In the genomic region with DNA sequence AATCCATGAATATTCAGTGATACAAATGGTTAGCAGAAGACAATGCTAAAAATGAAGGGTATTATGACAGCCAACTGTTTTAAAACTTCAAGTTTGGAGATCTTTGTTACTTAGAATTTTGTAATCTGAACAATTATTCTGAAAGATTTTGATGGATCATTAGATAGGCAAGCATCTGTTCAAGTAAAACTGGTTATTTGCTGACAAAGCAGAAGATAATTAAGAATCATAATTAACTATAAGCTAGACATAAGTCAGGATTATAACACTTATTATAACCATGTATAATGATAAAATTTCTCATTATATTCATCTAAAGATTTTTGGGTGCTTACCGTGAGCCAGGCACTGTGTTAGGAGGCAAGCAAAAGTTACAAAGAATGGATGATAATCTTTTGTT, we compare ENCODE assay signal across 27 cellular contexts.
"Had no signal": no experiment of that assay in that cellular context is flagged by ENCODE, and none has a peak within 500 bp of the region (broad histone marks: within the 10 kb centered on the region; RNA-seq: fewer than 3 reads in every experiment).

No MANE protein-coding gene starts in this region.

- H3K27ac ChIP-seq: stomach, suprapubic skin, testis, thoracic aorta, thyroid gland, tibial artery, tibial nerve, transverse colon, upper lobe of left lung, upper lobe of right lung, uterus, vagina had no signal

- H3K27me3 ChIP-seq: stomach, suprapubic skin, testis, thyroid gland, tibial artery, tibial nerve, transverse colon, upper lobe of left lung, upper lobe of right lung, uterus, vagina had no signal

- H3K36me3 ChIP-seq: stomach, suprapubic skin, thoracic aorta, thyroid gland, tibial artery, tibial nerve, transverse colon, upper lobe of left lung, upper lobe of right lung, uterus, vagina had no signal

- FAIRE-seq: urothelium cell line had no signal

- H3K4me3 ChIP-seq: stomach, suprapubic skin, testis, thoracic aorta, thyroid gland, tibial artery, tibial nerve, transverse colon, upper lobe of left lung, upper lobe of right lung, uterus, vagina had no signal

- ATAC-seq: stimulated activated effector memory CD8-positive, alpha-beta T cell treated with anti-CD3 and anti-CD28 coated beads, Interleukin-12 subunit alpha, Interleukin-12 subunit beta, amount 100 ng/mL, for 72 hours; stimulated activated memory B cell treated with anti-CD40 and anti-IgM and Interleukin-4, amounts not matched to agents 10 μg/mL and 1 μg/mL and 100 μg/mL, for 72 hours; stimulated activated naive B cell treated with anti-CD40 and anti-IgM and Interleukin-4, amounts not matched to agents 10 μg/mL and 1 μg/mL and 100 μg/mL, for 72 hours; stimulated activated naive CD8-positive, alpha-beta T cell treated with anti-CD3 and anti-CD28 coated beads, Interleukin-15, amount 100 ng/mL, for 72 hours; stimulated activated naive CD8-positive, alpha-beta T cell treated with anti-CD3 and anti-CD28 coated beads, Interleukin-15, Interleukin-2, amounts not matched to agents 100 U/mL and 50 U/mL, for 24 hours; upper lobe of right lung had no signal

- H3K4me1 ChIP-seq: stomach, suprapubic skin, testis, thyroid gland, tibial artery, tibial nerve, transverse colon, upper lobe of left lung, upper lobe of right lung, uterus, vagina had no signal

- H3K9me3 ChIP-seq: stomach, testis, thoracic aorta, thyroid gland, tibial artery, tibial nerve, transverse colon, upper lobe of left lung, upper lobe of right lung, uterus, vagina had no signal

- DNase-seq: stimulated activated CD4-positive, alpha-beta T cell treated with anti-CD3 and anti-CD28 coated beads, Interleukin-2, amount 100 ng/mL, for 48 hours; stimulated activated CD4-positive, alpha-beta T cell treated with anti-CD3 and anti-CD28 coated beads, Interleukin-4, amount 100 ng/mL, for 1 hour; stimulated activated CD4-positive, alpha-beta T cell treated with anti-CD3 and anti-CD28 coated beads, Interleukin-4, amount 100 ng/mL, for 24 hours; stimulated activated CD4-positive, alpha-beta T cell treated with anti-CD3 and anti-CD28 coated beads, Interleukin-4, amount 100 ng/mL, for 4 hours; stimulated activated CD8-positive, alpha-beta memory T cell treated with anti-CD3 and anti-CD28 coated beads, Interleukin-4, amount 100 ng/mL, for 48 hours; stimulated activated naive B cell treated with anti-CD40 and anti-IgM and Interleukin-4, amounts not matched to agents 10 μg/mL and 1 μg/mL and 100 μg/mL, for 72 hours; stimulated activated naive CD4-positive, alpha-beta T cell; stimulated activated naive CD4-positive, alpha-beta T cell treated with Interleukin-2 at 50 U/mL for 16 hours; stimulated activated naive CD8-positive, alpha-beta T cell treated with anti-CD3 and anti-CD28 coated beads, Interleukin-15, amount 100 ng/mL, for 72 hours; stimulated activated naive CD8-positive, alpha-beta T cell treated with anti-CD3 and anti-CD28 coated beads, Interleukin-15, Interleukin-2, amounts not matched to agents 100 U/mL and 50 U/mL, for 24 hours; stomach; substantia nigra; testis; thyroid gland; tibial artery; transverse colon; trophoblast cell; upper lobe of right lung; uterus had no signal
